24 cellular contexts compared by ENCODE assay signal in genomic region chr17:40873255-40873654, GRCh38. TPM values are rescaled to one million over a fixed set of nuclear protein-coding genes. Genes with fewer than 3 reads are reported as not detected.
"Had no signal": no experiment of that assay in that cellular context is flagged by ENCODE, and none has a peak within 500 bp of the region (broad histone marks: within the 10 kb centered on the region; RNA-seq: fewer than 3 reads in every experiment).

No MANE protein-coding gene starts in this region.

- H3K4me1 Mint-ChIP-seq: activated CD4-positive, alpha-beta T cell treated with anti-CD3 and anti-CD28 coated beads, Interleukin-2, amount 10 ng/mL, durations not matched to agents 24 days and 14 days had no signal

- H3K4me3 ChIP-seq: esophagus muscularis mucosa, right atrium auricular region, tibial artery, uterus had no signal

- H3K9me3 Mint-ChIP-seq: activated CD4-positive, alpha-beta T cell treated with anti-CD3 and anti-CD28 coated beads, Interleukin-2, amount 10 ng/mL, durations not matched to agents 24 days and 14 days; activated naive CD4-positive, alpha-beta T cell treated with anti-CD3 and anti-CD28 coated beads, Interleukin-2, amount 50 U/mL, for 72 hours; natural killer cell treated with Interleukin-12 subunit alpha and Interleukin-12 subunit beta and Interleukin-15 and Interleukin-18, amount 100 ng/mL, for 72 hours had no signal

- H3K9me3 ChIP-seq: esophagus muscularis mucosa, right atrium auricular region, tibial artery, uterus had no signal

- H3K4me1 ChIP-seq: esophagus muscularis mucosa, right atrium auricular region, tibial artery, uterus had no signal

- H3K4me3 Mint-ChIP-seq: activated CD4-positive, alpha-beta T cell treated with anti-CD3 and anti-CD28 coated beads, Interleukin-2, amount 10 ng/mL, durations not matched to agents 24 days and 14 days; activated CD8-positive, alpha-beta T cell treated with anti-CD3 and anti-CD28 coated beads, Interleukin-2, amount 10 ng/mL, durations not matched to agents 7 days and 5 days; natural killer cell treated with Interleukin-12 subunit alpha and Interleukin-12 subunit beta and Interleukin-15 and Interleukin-18, amount 100 ng/mL, for 72 hours had no signal

- H3K27ac ChIP-seq: esophagus muscularis mucosa, right atrium auricular region, tibial artery, uterus had no signal

- FAIRE-seq: colon, kidney, small intestine had no signal

- ATAC-seq: activated CD8-positive, alpha-beta T cell treated with anti-CD3 and anti-CD28 coated beads, Interleukin-2, amount 10 ng/mL, durations not matched to agents 7 days and 5 days; activated naive CD4-positive, alpha-beta T cell treated with anti-CD3 and anti-CD28 coated beads, Interleukin-2, amount 50 U/mL, for 72 hours; left ventricle myocardium superior; natural killer cell treated with Interleukin-12 subunit alpha and Interleukin-12 subunit beta and Interleukin-15 and Interleukin-18, amount 100 ng/mL, for 72 hours had no signal

- H3K27me3 ChIP-seq: right atrium auricular region had no signal

- H3K36me3 ChIP-seq: esophagus muscularis mucosa, right atrium auricular region, tibial artery, uterus had no signal

- H3K36me3 Mint-ChIP-seq: activated naive CD4-positive, alpha-beta T cell treated with anti-CD3 and anti-CD28 coated beads, Interleukin-2, amount 50 U/mL, for 72 hours; natural killer cell treated with Interleukin-12 subunit alpha and Interleukin-12 subunit beta and Interleukin-15 and Interleukin-18, amount 100 ng/mL, for 72 hours had no signal

- DNase-seq: activated CD4-positive, alpha-beta T cell treated with anti-CD3 and anti-CD28 coated beads, Interleukin-2, amount 10 ng/mL, durations not matched to agents 24 days and 14 days; activated CD4-positive, CD25-positive, alpha-beta regulatory T cell; activated CD8-positive, alpha-beta memory T cell treated with anti-CD3 and anti-CD28 coated beads, Interleukin-2, amount 50 U/mL, for 4 hours; activated CD8-positive, alpha-beta T cell treated with anti-CD3 and anti-CD28 coated beads, Interleukin-2, amount 10 ng/mL, durations not matched to agents 7 days and 5 days; activated gamma-delta T cell; activated T-cell treated with anti-CD3 and anti-CD28 coated beads, Interleukin-2, amount 50 U/mL, for 48 hours; hippocampal formation; kidney; left ventricle myocardium superior; mesenchymal stem cell; small intestine; stimulated activated CD4-positive, alpha-beta T cell treated with anti-CD3 and anti-CD28 coated beads, Interleukin-4, amount 100 ng/mL, for 24 hours; stimulated activated naive CD4-positive, alpha-beta T cell; tibial artery; uterus had no signal

- H3K27ac Mint-ChIP-seq: activated CD4-positive, alpha-beta T cell treated with anti-CD3 and anti-CD28 coated beads, Interleukin-2, amount 10 ng/mL, durations not matched to agents 24 days and 14 days; activated CD8-positive, alpha-beta T cell treated with anti-CD3 and anti-CD28 coated beads, Interleukin-2, amount 10 ng/mL, durations not matched to agents 7 days and 5 days; natural killer cell treated with Interleukin-12 subunit alpha and Interleukin-12 subunit beta and Interleukin-15 and Interleukin-18, amount 100 ng/mL, for 72 hours; progenitor cell of endocrine pancreas had no signal

RNA-seq across cellular contexts. Expression of gene KRT12, which starts 6.2 kb away (rescaled TPM):
- total RNA-seq: activated CD4-positive, alpha-beta T cell treated with anti-CD3 and anti-CD28 coated beads, Interleukin-2, amount 10 ng/mL, durations not matched to agents 24 days and 14 days; activated CD8-positive, alpha-beta T cell treated with anti-CD3 and anti-CD28 coated beads, Interleukin-2, amount 10 ng/mL, durations not matched to agents 7 days and 5 days; activated naive CD4-positive, alpha-beta T cell treated with anti-CD3 and anti-CD28 coated beads, Interleukin-2, amount 50 U/mL, for 72 hours; cardiac septum; esophagus muscularis mucosa; fibroblast of villous mesenchyme; kidney; left ventricle myocardium superior; natural killer cell treated with Interleukin-12 subunit alpha and Interleukin-12 subunit beta and Interleukin-15 and Interleukin-18, amount 100 ng/mL, for 72 hours; progenitor cell of endocrine pancreas; right atrium auricular region; uterus had no signal

RNA-seq across cellular contexts. Expression of gene KRT20, which starts 11.8 kb away (rescaled TPM):
- total RNA-seq: activated CD4-positive, alpha-beta T cell treated with anti-CD3 and anti-CD28 coated beads, Interleukin-2, amount 10 ng/mL, durations not matched to agents 24 days and 14 days; activated CD8-positive, alpha-beta T cell treated with anti-CD3 and anti-CD28 coated beads, Interleukin-2, amount 10 ng/mL, durations not matched to agents 7 days and 5 days; activated naive CD4-positive, alpha-beta T cell treated with anti-CD3 and anti-CD28 coated beads, Interleukin-2, amount 50 U/mL, for 72 hours; cardiac septum; fibroblast of villous mesenchyme; kidney; left ventricle myocardium superior; natural killer cell treated with Interleukin-12 subunit alpha and Interleukin-12 subunit beta and Interleukin-15 and Interleukin-18, amount 100 ng/mL, for 72 hours; progenitor cell of endocrine pancreas; right atrium auricular region; subcutaneous adipose tissue had no signal
